Comparison of ENCODE assay signal across 8 cellular contexts in genomic region chr18:21897811-21898210, GRCh38.
DNase-seq lines count a peak whose midpoint lies in the region; ATAC-seq lines count a peak whose summit lies in the region.

No MANE protein-coding gene starts in this region.

- no peak overlapping the region for H3K4me3 Mint-ChIP-seq in naive B cell

- no peaks in the 10 kb centered on the region for H3K9me3 Mint-ChIP-seq in naive B cell

- no peak overlapping the region for H3K27ac Mint-ChIP-seq in naive B cell

- intact Hi-C loops in posterior vena cava (cut with DNase I) = no loop called here

- peak; percentile 23 for DNase-seq in COR-L47 (lab: John Stamatoyannopoulos, UW)
- peak; percentile 36 for DNase-seq in RPMI7951 (ENCODE audit: low read depth)
- DNase-seq in naive B cell = peak; percentile 1
- DNase-seq in posterior vena cava (ENCODE audit: low spot score) = no peak

- H3K27me3 Mint-ChIP-seq in naive B cell = peaks cover 12 to 33% (median 19%) of the 10 kb centered on the region in 3 donors

- no peaks in the 10 kb centered on the region for H3K36me3 Mint-ChIP-seq in naive B cell

- peak; percentile 68 for ATAC-seq in GM18502 (IDR thresholded peaks at IDR 0.05; ENCODE audit: poor library complexity, unreplicated experiment)
- ATAC-seq in HG03196 (IDR thresholded peaks at IDR 0.05; ENCODE audit: unreplicated experiment) = peak; percentile 58
- peak; percentile 42 for ATAC-seq in esophagus mucosa
- ATAC-seq in naive B cell (ENCODE audit: low read depth in 2 of 2) = no peak
- ATAC-seq in HG02571 (IDR thresholded peaks at IDR 0.05; ENCODE audit: unreplicated experiment) = no peak

- H3K4me1 Mint-ChIP-seq in naive B cell = peaks cover 7 to 10% (median 7%) of the 10 kb centered on the region in 3 donors

Comparison
In these comparisons a context has a peak if more than half of its experiments do, and no peak if none do; other contexts are left out.
1. ATAC-seq: peak in GM18502 (single experiment), HG03196 (single experiment) and esophagus mucosa (single experiment); none in naive B cell (0 of 2) and HG02571 (single experiment).